ENCODE assay signal across 8 cellular contexts in the genomic region with DNA sequence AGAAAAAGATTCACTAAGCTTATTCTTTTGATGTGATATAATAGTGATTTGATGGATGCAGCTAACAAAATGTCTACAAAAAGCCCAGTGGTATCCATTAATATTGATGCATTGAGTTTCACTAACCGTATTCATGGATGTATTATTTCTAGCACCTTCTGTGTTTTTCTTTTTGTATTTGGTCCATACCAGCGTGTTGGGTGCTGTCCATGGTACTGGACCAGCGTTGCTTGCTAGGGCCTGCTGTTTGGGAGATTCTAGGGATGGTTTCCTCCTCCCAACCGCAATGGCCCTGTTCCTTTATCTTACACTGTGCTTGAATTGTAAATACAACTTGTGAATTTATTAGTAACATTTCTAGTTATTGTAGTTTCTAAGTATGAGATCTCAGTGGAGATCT. TPM values are rescaled to one million over a fixed set of nuclear protein-coding genes. Genes with fewer than 3 reads are reported as not detected.
DNase-seq lines count a peak whose midpoint lies in the region; ATAC-seq, FAIRE-seq and TF ChIP-seq lines count a peak whose summit lies in the region.

No MANE protein-coding gene starts in this region.

- intact Hi-C loops in pancreas (cut with DNase I) = no loop called here

- H3K36me3 ChIP-seq in GM23248 (ENCODE audit: low read depth) (no peaks in the 10 kb centered on the region), NT2/D1 (ENCODE audit: insufficient read depth, insufficient read length, low read length) (no peaks in the 10 kb centered on the region), pancreas (no peaks in the 10 kb centered on the region)

- TF ChIP-seq CTCF in pancreas (IDR thresholded peaks at IDR 0.05) = no peak

- no peaks in the 10 kb centered on the region for H3K9me2 ChIP-seq in GM23248 (ENCODE audit: insufficient read depth)

- no peaks in the 10 kb centered on the region for H3K9me3 ChIP-seq in GM23248 (ENCODE audit: low read depth)
- H3K9me3 ChIP-seq in NT2/D1 (ENCODE audit: insufficient read depth, low read length) = no peaks in the 10 kb centered on the region
- H3K9me3 ChIP-seq in pancreas = no peaks in the 10 kb centered on the region

- 7 to 11% methylated on average over 4 of the region's 4 CpGs for WGBS in GM23248 (ENCODE audit: low coverage in 1 of 2, low lambda C conversion rate in 2 of 2, missing lambda C conversion rate in 2 of 2), 2 experiments
- WGBS in pancreas, 2 donors = 11 to 14% methylated on average over 4 of the region's 4 CpGs

- no peak overlapping the region for H3K4me2 ChIP-seq in GM23248 (ENCODE audit: unreplicated experiment)

- no peaks in the 10 kb centered on the region for H4K20me1 ChIP-seq in GM23248 (ENCODE audit: insufficient read depth)

- H3F3A ChIP-seq in GM23248 (ENCODE audit: insufficient read depth) = peaks cover 11% of the 10 kb centered on the region

- H3K4me1 ChIP-seq in GM23248 (ENCODE audit: insufficient read depth) (peaks cover 17% of the 10 kb centered on the region), NT2/D1 (ENCODE audit: insufficient read depth, insufficient read length) (no peaks in the 10 kb centered on the region), pancreas (no peaks in the 10 kb centered on the region)

- in situ Hi-C loops in GM23248 (cut with MboI) = loop anchor here (25.0 kb wide), 1 partner anchor 461 kb away; a partner anchor contains a TSS

- H3K9ac ChIP-seq in GM23248 = no peak overlapping the region
- H3K9ac ChIP-seq in NT2/D1 (ENCODE audit: insufficient read length, low read depth) = no peak overlapping the region

- H3K27ac ChIP-seq in GM23248 (no peak overlapping the region), pancreas (no peak overlapping the region)

- ATAC-seq in pancreas (peak in 2 of 4 donors; percentile 47 to 62), GM19035 (IDR thresholded peaks at IDR 0.05; ENCODE audit: unreplicated experiment) (no peak)

- H3K27me3 ChIP-seq in GM23248 (replicated peaks; ENCODE audit: insufficient read depth) (no peaks in the 10 kb centered on the region), NT2/D1 (ENCODE audit: insufficient read depth, insufficient read length) (no peaks in the 10 kb centered on the region), pancreas (peaks cover 0 to 8% (median 0%) of the 10 kb centered on the region in 4 donors)

- TF ChIP-seq POLR2A in GM12891 (IDR thresholded peaks at IDR 0.05; ENCODE audit: low read depth, low read length) = no peak

- FAIRE-seq in pancreas (lab: Jason Lieb, UNC) (no peak), GM12891 (lab: Jason Lieb, UNC) (no peak)

- H3K4me3 ChIP-seq in GM23248 (no peak overlapping the region), NT2/D1 (ENCODE audit: insufficient read length, low read depth) (no peak overlapping the region), pancreas (no peak overlapping the region)

- DNase-seq in GM23248 (peak; percentile 77), NT2/D1 (ENCODE audit: low read depth, low spot score) (peak; percentile 50), ecto neural progenitor cell (ENCODE audit: low spot score) (peak; percentile 69), pancreas (peak in 4 of 6 donors; percentile 24 to 73 (median 38)), NCI-H2196 (lab: John Stamatoyannopoulos, UW; ENCODE audit: unreplicated experiment) (no peak), GM12891 (ENCODE audit: insufficient read length, low spot score) (no peak), GDM1 (lab: John Stamatoyannopoulos, UW) (no peak)

- no peaks in the 10 kb centered on the region for H3K79me2 ChIP-seq in GM23248 (ENCODE audit: insufficient read depth)

- H2AFZ ChIP-seq in GM23248 = no peak overlapping the region

TF ChIP-seq in GM12891, 5 proteins besides CTCF, POLR2A, EP300 and RAD21:
- TF ChIP-seq POU2F2 (IDR thresholded peaks at IDR 0.05; ENCODE audit: low read depth, low read length) (no peak), POLR2AphosphoS5 (IDR thresholded peaks at IDR 0.05; ENCODE audit: low read depth, low read length) (no peak), PAX5 (IDR thresholded peaks at IDR 0.05; ENCODE audit: insufficient read depth, low read length, severe bottlenecking) (no peak), SPI1 (IDR thresholded peaks at IDR 0.05; ENCODE audit: low read depth, low read length) (no peak), TAF1 (IDR thresholded peaks at IDR 0.05; ENCODE audit: low read depth, low read length) (no peak)

RNA-seq across cellular contexts. Expression of a gene that starts 31.7 kb away (rescaled TPM):
- total RNA-seq in GM23248 (2014; rRNA removed; shearing (Covaris generic)) = 4.8 and 6.6 TPM in 2 replicates
- polyA plus RNA-seq in GM23248 (2016; fragmentation: Nextera tagmentation; extraction: Ambion mirVana) (6.3 and 7.6 TPM in 2 replicates), pancreas (under 1 TPM in 1 of 2 donors, not detected in 1; 0.14 TPM)
- 1 to 10 TPM in 1 of 6 donors, under 1 TPM in 5; 0.15 to 2.1 (median 0.31) TPM for total RNA-seq in pancreas
- not detected for polyA plus RNA-seq in GM12891 (2012; ENCODE audit: low read depth, missing spikeins)

Comparison
In these comparisons a context has a peak if more than half of its experiments do, and no peak if none do; other contexts are left out.
1. DNase-seq: peak in GM23248 (single experiment), NT2/D1 (single experiment), ecto neural progenitor cell (single experiment) and pancreas (4 of 6); none in NCI-H2196 (single experiment), GM12891 (single experiment) and GDM1 (single experiment).